ENCODE assay signal across 13 cellular contexts in genomic region chr17:82604532-82604931, GRCh38. TPM values are rescaled to one million over a fixed set of nuclear protein-coding genes. Genes with fewer than 3 reads are reported as not detected.
DNase-seq lines count a peak whose midpoint lies in the region; ATAC-seq and TF ChIP-seq lines count a peak whose summit lies in the region.
"Had no signal": no experiment of that assay in that cellular context is flagged by ENCODE, and none has a peak within 500 bp of the region (broad histone marks: within the 10 kb centered on the region; RNA-seq: fewer than 3 reads in every experiment).

No MANE protein-coding gene starts in this region.

- TF ChIP-seq CTCF in HL-60 (IDR thresholded peaks at IDR 0.05; ENCODE audit: insufficient read depth, low read length) (no peak), hepatocyte (IDR thresholded peaks at IDR 0.05; ENCODE audit: poor library complexity) (no peak), spleen (IDR thresholded peaks at IDR 0.05 in 8 of 11, conservative IDR thresholded peaks at IDR 0.05 in 3 of 11) (no peak)

- H3K4me1 ChIP-seq in hepatocyte (ENCODE audit: insufficient read depth): no peaks in the 10 kb centered on the region
- peaks cover 9 to 57% (median 40%) of the 10 kb centered on the region in 6 donors for H3K4me1 ChIP-seq in spleen
- H3K4me1 ChIP-seq: body of pancreas had no signal

- peaks cover 18% of the 10 kb centered on the region for H3K4me1 Mint-ChIP-seq in T-helper 1 cell treated with Interleukin-12 subunit alpha and Interleukin-12 subunit beta and Interleukin-4 antibody, amounts not matched to agents 30 μg/mL and 1 μg/mL, for 36 hours (ENCODE audit: low read depth)

- no peak overlapping the region for H2AFZ ChIP-seq in hepatocyte

- H3K9me3 ChIP-seq in hepatocyte (ENCODE audit: low read depth): no peaks in the 10 kb centered on the region
- no peaks in the 10 kb centered on the region for H3K9me3 ChIP-seq in spleen
- H3K9me3 ChIP-seq: body of pancreas had no signal

- peak overlapping the region; percentile 79 for H3K27ac Mint-ChIP-seq in T-helper 1 cell treated with Interleukin-12 subunit alpha and Interleukin-12 subunit beta and Interleukin-4 antibody, amounts not matched to agents 30 μg/mL and 1 μg/mL, for 36 hours

- peaks cover 32% of the 10 kb centered on the region for H3K36me3 Mint-ChIP-seq in T-helper 1 cell treated with Interleukin-12 subunit alpha and Interleukin-12 subunit beta and Interleukin-4 antibody, amounts not matched to agents 30 μg/mL and 1 μg/mL, for 36 hours (ENCODE audit: low read depth)

- intact Hi-C loops in spleen (cut with DNase I; ENCODE audit: low total_unique reads): no loop called here

- H3K27me3 ChIP-seq in HL-60 (ENCODE audit: insufficient read depth, poor library complexity, severe bottlenecking) (no peaks in the 10 kb centered on the region), hepatocyte (no peaks in the 10 kb centered on the region), spleen (replicated peaks in 1 of 7) (no peaks in the 10 kb centered on the region)
- H3K27me3 ChIP-seq: body of pancreas had no signal

- H3K9me2 ChIP-seq in hepatocyte (replicated peaks; ENCODE audit: insufficient read depth): no peaks in the 10 kb centered on the region

- H3K27me3 Mint-ChIP-seq in T-helper 1 cell treated with Interleukin-12 subunit alpha and Interleukin-12 subunit beta and Interleukin-4 antibody, amounts not matched to agents 30 μg/mL and 1 μg/mL, for 36 hours (ENCODE audit: low read depth): no peaks in the 10 kb centered on the region

- H3K4me3 Mint-ChIP-seq in T-helper 1 cell treated with Interleukin-12 subunit alpha and Interleukin-12 subunit beta and Interleukin-4 antibody, amounts not matched to agents 30 μg/mL and 1 μg/mL, for 36 hours: no peak overlapping the region

- H3K79me2 ChIP-seq in hepatocyte: peaks cover 18% of the 10 kb centered on the region

- no peak for DNase-seq in T-helper 1 cell
- no peak for DNase-seq in HL-60 (ENCODE audit: low read depth in 1 of 2, low spot score in 1 of 2)
- no peak for DNase-seq in hepatocyte (ENCODE audit: low spot score)
- DNase-seq in spleen: no peak
- DNase-seq in iPS-NIHi11 (ENCODE audit: low spot score): no peak
- no peak for DNase-seq in KBM-7
- DNase-seq: NCI-H1417; NCI-H526; stimulated activated CD4-positive, alpha-beta T cell treated with anti-CD3 and anti-CD28 coated beads, Interleukin-2, amount 100 ng/mL, for 24 hours had no signal

- H3K36me3 ChIP-seq in hepatocyte (replicated peaks; ENCODE audit: insufficient read depth, low read depth) (no peaks in the 10 kb centered on the region), spleen (peaks cover 3 to 93% (median 41%) of the 10 kb centered on the region in 6 donors)

- H4K20me1 ChIP-seq in hepatocyte (ENCODE audit: insufficient read depth, poor library complexity, severe bottlenecking): no peaks in the 10 kb centered on the region

- in situ Hi-C loops in KBM-7 (cut with MboI; ENCODE audit: low pct_unique_long_range_greater_than_20kb, low sequenced_read_pairs): no loop called here

- 97% methylated on average over 7 of the region's 7 CpGs for WGBS in hepatocyte (ENCODE audit: low lambda C conversion rate, missing lambda C conversion rate)
- 91 to 98% (median 94%) methylated on average over 7 of the region's 7 CpGs for WGBS in spleen, 5 donors

- H3K4me3 ChIP-seq in HL-60 (replicated peaks; ENCODE audit: insufficient read depth, low read length) (no peak overlapping the region), hepatocyte (no peak overlapping the region), spleen (no peak overlapping the region)
- H3K4me3 ChIP-seq: body of pancreas had no signal

- no peaks in the 10 kb centered on the region for H3K9me3 Mint-ChIP-seq in T-helper 1 cell treated with Interleukin-12 subunit alpha and Interleukin-12 subunit beta and Interleukin-4 antibody, amounts not matched to agents 30 μg/mL and 1 μg/mL, for 36 hours

- ATAC-seq in HG02840 (IDR thresholded peaks at IDR 0.05; ENCODE audit: low FRiP score, unreplicated experiment): no peak

- no peak for TF ChIP-seq POLR2A in spleen (IDR thresholded peaks at IDR 0.05)

- H3K27ac ChIP-seq in HL-60 (replicated peaks) (peak overlapping the region; percentile 38), hepatocyte (peak overlapping the region; percentile 37), spleen (peak overlapping the region in 6 of 8 donors; percentile 35 to 79 (median 71))
- H3K27ac ChIP-seq: 22Rv1 had no signal

- no peak overlapping the region for H3K4me2 ChIP-seq in hepatocyte

RNA-seq across cellular contexts. Expression of gene WDR45B, which starts 43.7 kb away (rescaled TPM):
- total RNA-seq in hepatocyte (95.4 and 112 TPM in 2 replicates), spleen (10 to 100 TPM; 62.6 to 80.2 (median 67.0) TPM)
- polyA plus RNA-seq in hepatocyte (74.2 and 82.6 TPM in 2 replicates), spleen (10 to 100 TPM; 30.9 to 52.7 (median 34.9) TPM)
